In genomic region chr12:47837190-47838171, GRCh38 we compare ENCODE assay signal across 8 cellular contexts. TPM values are rescaled to one million over a fixed set of nuclear protein-coding genes. Genes with fewer than 3 reads are reported as not detected.
DNase-seq lines count a peak whose midpoint lies in the region; ATAC-seq, FAIRE-seq and TF ChIP-seq lines count a peak whose summit lies in the region.
"Had no signal": no experiment of that assay in that cellular context is flagged by ENCODE, and none has a peak within 500 bp of the region (broad histone marks: within the 10 kb centered on the region; RNA-seq: fewer than 3 reads in every experiment).

No MANE protein-coding gene starts in this region.

- RAD21 ChIA-PET in GM12878 (lab: Charles Lee; ENCODE audit: unreplicated experiment): interaction anchor here (0.6 to 12.6 kb wide), 29 partner anchors 9 to 781 kb away, joined by 3 to 202 read pairs (median 8); partner anchors contain the start of genes ENDOU, HDAC7, SLC48A1 and TMEM106C

- H3K4me1 ChIP-seq in GM12878 (ENCODE audit: control insufficient read depth, insufficient read depth, low read length) (peaks cover 46% of the 10 kb centered on the region), smooth muscle cell (ENCODE audit: low read depth) (peaks cover 15% of the 10 kb centered on the region)

- H3K27me3 ChIP-seq in GM12878 (replicated peaks in 1 of 2; ENCODE audit: control insufficient read depth in 2 of 2, insufficient read depth in 2 of 2, low read length in 1 of 2) (no peaks in the 10 kb centered on the region; a peak in 2 of 4 replicates), smooth muscle cell (ENCODE audit: low read depth) (no peaks in the 10 kb centered on the region)

- peak; percentile 66 for FAIRE-seq in GM12878 (lab: Jason Lieb, UNC)
- FAIRE-seq: colon had no signal

- no peak overlapping the region for H2AFZ ChIP-seq in GM12878 (ENCODE audit: control insufficient read depth, low read depth, low read length)
- no peak overlapping the region for H2AFZ ChIP-seq in smooth muscle cell (ENCODE audit: low read depth)

- no peaks in the 10 kb centered on the region for H3K27me3 Mint-ChIP-seq in T-helper 17 cell

- intact Hi-C loops in GM12878 (cut with micrococcal nuclease; ENCODE audit: unreplicated experiment): loop anchor here (1.0 to 5.0 kb wide), 5 partner anchors 40 to 185 kb away; no protein-coding TSS in a partner anchor

- BruUV-seq in GM12878 (replicated peaks; lab: Mats Ljungman, UMichigan): no TSS peak

- H4K20me1 ChIP-seq in GM12878 (ENCODE audit: control insufficient read depth, insufficient read depth) (no peaks in the 10 kb centered on the region), smooth muscle cell (ENCODE audit: low read depth) (no peaks in the 10 kb centered on the region)

- no peak for TF ChIP-seq EP300 in GM12878 (IDR thresholded peaks at IDR 0.05; ENCODE audit: borderline replicate concordance in 1 of 2, control insufficient read depth in 1 of 2, low read depth in 2 of 2, low read length in 2 of 2)

- SMC1A ChIA-PET in GM12878 (lab: Charles Lee; ENCODE audit: uncharacterized antibody, unreplicated experiment): interaction anchor here (0.6 to 6.1 kb wide), 27 partner anchors 8 to 131 kb away, joined by 3 to 71 read pairs (median 9); partner anchors contain the start of genes HDAC7, RPAP3 and SLC48A1

- no peak for TF ChIP-seq POLR2A in GM12878 (IDR thresholded peaks at IDR 0.05; ENCODE audit: low read depth, low read length)

- in situ Hi-C loops in GM12878 (cut with MboI): loop anchor here (5.0 kb wide), 1 partner anchor 125 kb away; no protein-coding TSS in a partner anchor

- TF ChIP-seq RAD21 in GM12878 (IDR thresholded peaks at IDR 0.05; ENCODE audit: insufficient read depth, low read depth, low read length): peak; percentile 93

- peak overlapping the region; percentile 57 for H3K4me3 Mint-ChIP-seq in T-helper 17 cell

- peaks cover 32% of the 10 kb centered on the region for H3K4me1 Mint-ChIP-seq in T-helper 17 cell

- 18% methylated on average over 13 of the region's 13 CpGs for WGBS in GM12878 (ENCODE audit: insufficient coverage, insufficient replicate concordance, low lambda C conversion rate, missing lambda C conversion rate)
- 59% methylated on average over 13 of the region's 13 CpGs for WGBS in smooth muscle cell (ENCODE audit: low lambda C conversion rate)

- DNase-seq in NCI-H1092 (lab: John Stamatoyannopoulos, UW): peak; percentile 71
- DNase-seq in T-helper 17 cell: peak; percentile 54 to 61 (median 57)
- DNase-seq in GM12878 (ENCODE audit: low read depth, low spot score): peak; percentile 20
- peak; percentile 22 to 45 for DNase-seq in hippocampal formation (lab: John Stamatoyannopoulos, UW)
- no peak for DNase-seq in smooth muscle cell (lab: John Stamatoyannopoulos, UW; ENCODE audit: unreplicated experiment)

- H3K36me3 ChIP-seq in GM12878 (ENCODE audit: control insufficient read depth in 2 of 2, insufficient read depth in 2 of 2, low read length in 1 of 2): no peaks in the 10 kb centered on the region
- no peaks in the 10 kb centered on the region for H3K36me3 ChIP-seq in smooth muscle cell (ENCODE audit: low read depth)

- H3K27ac Mint-ChIP-seq in T-helper 17 cell: peak overlapping the region; percentile 85

- CTCF ChIA-PET in GM12878 (lab: Yijun Ruan, JAX): interaction anchor here (0.7 to 14.0 kb wide), 40 partner anchors 9 to 190 kb away, joined by 3 to 215 read pairs (median 9); partner anchors contain the start of genes ENDOU, HDAC7, RAPGEF3 and SLC48A1

- H3K4me2 ChIP-seq in GM12878 (ENCODE audit: control insufficient read depth, insufficient read depth): peak overlapping the region; percentile 11; the same call in 1 of the 2 replicates
- no peak overlapping the region for H3K4me2 ChIP-seq in smooth muscle cell

- H3F3A ChIP-seq in smooth muscle cell (ENCODE audit: low read depth): peaks cover 7% of the 10 kb centered on the region

- H3K36me3 Mint-ChIP-seq in T-helper 17 cell (ENCODE audit: low read depth): no peaks in the 10 kb centered on the region

- TF ChIP-seq CTCF in GM12874 (IDR thresholded peaks at IDR 0.05; ENCODE audit: insufficient read depth, low read depth, low read length) (peak; percentile 86), GM12878 (IDR thresholded peaks at IDR 0.05 in 2 of 3, conservative IDR thresholded peaks at IDR 0.05 in 1 of 3; ENCODE audit: control insufficient read depth in 2 of 3, extremely low read depth in 1 of 3, insufficient read depth in 1 of 3, low read depth in 3 of 3, low read length in 3 of 3) (peak; percentile 81 to 85 (median 83)), smooth muscle cell (IDR thresholded peaks at IDR 0.05; ENCODE audit: borderline replicate concordance, insufficient read depth, poor library complexity, severe bottlenecking) (peak; percentile 96)

- POLR2A ChIA-PET in GM12878 (lab: Charles Lee): interaction anchor here (1.8 kb wide), 1 partner anchor 40 kb away, joined by 8 read pairs; no protein-coding TSS in a partner anchor

- no peak overlapping the region for H3K4me3 ChIP-seq in GM12878
- H3K4me3 ChIP-seq in smooth muscle cell: no peak overlapping the region

- no peaks in the 10 kb centered on the region for H3K79me2 ChIP-seq in GM12878 (ENCODE audit: control insufficient read depth, insufficient read depth, low read length)
- H3K79me2 ChIP-seq in smooth muscle cell (ENCODE audit: low read depth): no peaks in the 10 kb centered on the region

- H3K9ac ChIP-seq in GM12878 (ENCODE audit: control insufficient read depth, insufficient read depth, low read length): no peak overlapping the region
- no peak overlapping the region for H3K9ac ChIP-seq in smooth muscle cell (ENCODE audit: low read depth)

- H3K27ac ChIP-seq in GM12878 (ENCODE audit: control insufficient read depth, insufficient read depth) (no peak overlapping the region), smooth muscle cell (ENCODE audit: low read depth) (no peak overlapping the region)

- ATAC-seq in T-helper 17 cell: peak; percentile 43
- ATAC-seq in GM12878: peak; percentile 78
- ATAC-seq in HG03039 (IDR thresholded peaks at IDR 0.05; ENCODE audit: unreplicated experiment): no peak

- H3K9me3 ChIP-seq in T-helper 17 cell (ENCODE audit: control insufficient read depth, low read length, poor library complexity, severe bottlenecking) (no peaks in the 10 kb centered on the region), GM12878 (replicated peaks; ENCODE audit: control insufficient read depth, insufficient read depth, low read length) (no peaks in the 10 kb centered on the region), smooth muscle cell (replicated peaks; ENCODE audit: low read depth) (no peaks in the 10 kb centered on the region)

TF ChIP-seq in GM12878, 131 proteins besides CTCF, POLR2A, EP300 and RAD21 (continues in another document):
- TF ChIP-seq PAX5 (IDR thresholded peaks at IDR 0.05; ENCODE audit: borderline replicate concordance, low read depth, low read length) (no peak), MTA3 (IDR thresholded peaks at IDR 0.05; ENCODE audit: borderline replicate concordance, low read length) (no peak), MAX (IDR thresholded peaks at IDR 0.05; ENCODE audit: low read depth, low read length) (no peak), WRNIP1 (IDR thresholded peaks at IDR 0.05; ENCODE audit: borderline replicate concordance, low read depth, low read length) (peak; percentile 47; the same call in 1 of the 2 replicates), TBL1XR1 (IDR thresholded peaks at IDR 0.05; ENCODE audit: low read depth, low read length) (0 out of 2 replicates have a peak, but pooled peaks have one; percentile 33), EED (IDR thresholded peaks at IDR 0.05; ENCODE audit: low read depth) (peak; percentile 57; the same call in 1 of the 2 replicates), YY1 (IDR thresholded peaks at IDR 0.05; ENCODE audit: low read depth, low read length) (peak; percentile 64; the same call in 1 of the 2 replicates), NBN (IDR thresholded peaks at IDR 0.05) (0 out of 2 replicates have a peak, but pooled peaks have one; percentile 31), TCF7 (IDR thresholded peaks at IDR 0.05; ENCODE audit: borderline replicate concordance) (no peak), FOS (IDR thresholded peaks at IDR 0.05; ENCODE audit: borderline replicate concordance, extremely low read depth, insufficient read length) (no peak), STAT3 (IDR thresholded peaks at IDR 0.05; ENCODE audit: low read depth, low read length) (0 out of 2 replicates have a peak, but pooled peaks have one; percentile 31), SMC3 (IDR thresholded peaks at IDR 0.05; ENCODE audit: borderline replicate concordance, low read length) (peak; percentile 90)

RNA-seq across cellular contexts. Expression of gene HDAC7, which starts 17.8 kb away (rescaled TPM):
- total RNA-seq in T-helper 17 cell: 100 to 1,000 TPM; 129 to 151 TPM
- 25.7 and 29.4 TPM in 2 replicates for total RNA-seq in GM12878 (2013; cell fraction: nucleolus; rRNA removed)
- 5.0 and 6.9 TPM in 2 replicates for total RNA-seq in GM12878 (2014; rRNA removed)
- 3.1 and 3.9 TPM in 2 replicates for total RNA-seq in GM12878 (2014; rRNA removed; fragmentation: Illumina TruSeq; extraction: Trizol)
- total RNA-seq in GM12878 (2021): 12.6 and 18.3 TPM in 2 replicates
- 14.4 TPM for polyA plus RNA-seq in GM12878 (2011; ENCODE audit: low read depth)
- polyA plus RNA-seq in GM12878 (2011; rRNA removed): 5.1 and 5.6 TPM in 2 replicates
- 5.8 and 7.1 TPM in 2 replicates for polyA plus RNA-seq in GM12878 (2011; cell fraction: cytosol; rRNA removed)
- polyA plus RNA-seq in GM12878 (2011; cell fraction: nucleus; rRNA removed): 46.3 and 61.4 TPM in 2 replicates
- polyA plus RNA-seq in GM12878 (2012): 31.4 and 31.5 TPM in 2 replicates
- 2.5 and 6.3 TPM in 2 replicates for polyA plus RNA-seq in GM12878 (2014; fragmentation: Illumina TruSeq; extraction: Trizol)
- 1 to 10 TPM in 1 of 2 experiments, under 1 TPM in 1; 0.47 to 1.3 TPM for polyA plus RNA-seq in GM12878 (2014; fragmentation: Nextera tagmentation; extraction: Ambion mirVana)
- polyA plus RNA-seq in GM12878 (2014; rRNA removed): 10.1 and 11.4 TPM in 2 replicates
- polyA plus RNA-seq in GM12878 (2016; fragmentation: Nextera tagmentation; extraction: Ambion mirVana): 1 to 10 TPM; 5.1 to 6.2 TPM
- polyA minus RNA-seq in GM12878 (2011; rRNA and poly(A)+ RNA removed): 4.2 and 8.0 TPM in 2 replicates
- polyA minus RNA-seq in GM12878 (2011; cell fraction: cytosol; rRNA and poly(A)+ RNA removed): 3.9 and 4.3 TPM in 2 replicates
- polyA minus RNA-seq in GM12878 (2011; cell fraction: nucleus; rRNA and poly(A)+ RNA removed): 8.6 and 12.2 TPM in 2 replicates
- 19.3 and 24.1 TPM in 2 replicates for total RNA-seq in smooth muscle cell
- polyA plus RNA-seq in smooth muscle cell: 32.4 and 47.0 TPM in 2 replicates
